ENCODE assay signal across 16 cellular contexts in genomic region chr1:160548183-160548582, GRCh38. TPM values are rescaled to one million over a fixed set of nuclear protein-coding genes. Genes with fewer than 3 reads are reported as not detected.
A peak's percentile ranks its signal among the peaks of the same experiment; 100 is the strongest.
DNase-seq lines count a peak whose midpoint lies in the region; ATAC-seq and TF ChIP-seq lines count a peak whose summit lies in the region.
"Had no signal": no experiment of that assay in that cellular context is flagged by ENCODE, and none has a peak within 500 bp of the region (broad histone marks: within the 10 kb centered on the region; RNA-seq: fewer than 3 reads in every experiment).

No MANE protein-coding gene starts in this region.

- peak overlapping the region in 4 of 7 donors; percentile 79 to 97 (median 88) for H3K27ac Mint-ChIP-seq in CD14-positive monocyte
- no peak overlapping the region for H3K27ac Mint-ChIP-seq in activated naive CD4-positive, alpha-beta T cell treated with anti-CD3 and anti-CD28 coated beads, Interleukin-2, amount 10 ng/mL, durations not matched to agents 7 days and 5 days

- H3K79me2 ChIP-seq in OCI-LY1 (ENCODE audit: insufficient read depth, low read length): no peaks in the 10 kb centered on the region

- POLR2A ChIA-PET in A673 (lab: Charles Lee; ENCODE audit: low non-redundant PET): no interaction called here

- no peaks in the 10 kb centered on the region for H3K27me3 Mint-ChIP-seq in CD14-positive monocyte (ENCODE audit: low read depth in 3 of 3)
- no peaks in the 10 kb centered on the region for H3K27me3 Mint-ChIP-seq in activated naive CD4-positive, alpha-beta T cell treated with anti-CD3 and anti-CD28 coated beads, Interleukin-2, amount 10 ng/mL, durations not matched to agents 7 days and 5 days

- no peaks in the 10 kb centered on the region for H3K9me2 ChIP-seq in OCI-LY1 (ENCODE audit: low read depth, low read length)

- no peak overlapping the region for H3K4me2 ChIP-seq in OCI-LY1 (ENCODE audit: low read length)

- H3K27me3 ChIP-seq in OCI-LY1 (ENCODE audit: insufficient read depth, low read length) (no peaks in the 10 kb centered on the region), A673 (replicated peaks; ENCODE audit: insufficient read depth, low read depth, low read length, poor library complexity) (no peaks in the 10 kb centered on the region)

- ATAC-seq in GM19023 (IDR thresholded peaks at IDR 0.05; ENCODE audit: unreplicated experiment) (peak; percentile 34), HG02759 (IDR thresholded peaks at IDR 0.05; ENCODE audit: unreplicated experiment) (peak; percentile 57), HG02763 (IDR thresholded peaks at IDR 0.05; ENCODE audit: unreplicated experiment) (no peak)

- peak overlapping the region; percentile 14; the same call in 1 of the 2 replicates for H3K9ac ChIP-seq in OCI-LY1 (ENCODE audit: low read length)

- H3K4me3 Mint-ChIP-seq in CD14-positive monocyte: no peak overlapping the region
- H3K4me3 Mint-ChIP-seq in activated naive CD4-positive, alpha-beta T cell treated with anti-CD3 and anti-CD28 coated beads, Interleukin-2, amount 10 ng/mL, durations not matched to agents 7 days and 5 days: no peak overlapping the region
- H3K4me3 Mint-ChIP-seq: T-helper 1 cell treated with Interleukin-12 subunit alpha and Interleukin-12 subunit beta and Interleukin-4 antibody, amounts not matched to agents 30 μg/mL and 1 μg/mL, for 36 hours had no signal

- CTCF ChIA-PET in A673 (lab: Charles Lee): no interaction called here
- CTCF ChIA-PET in activated naive CD4-positive, alpha-beta T cell treated with anti-CD3 and anti-CD28 coated beads, Interleukin-2, amount 10 ng/mL, durations not matched to agents 7 days and 5 days (lab: Charles Lee): interaction anchor here (1.5 to 18.8 kb wide), 2 partner anchors 61 to 119 kb away, joined by 3 to 308 read pairs; no protein-coding TSS in a partner anchor

- peaks cover 44 to 55% of the 10 kb centered on the region in 2 donors for H3K36me3 Mint-ChIP-seq in CD14-positive monocyte
- peaks cover 20% of the 10 kb centered on the region for H3K36me3 Mint-ChIP-seq in activated naive CD4-positive, alpha-beta T cell treated with anti-CD3 and anti-CD28 coated beads, Interleukin-2, amount 10 ng/mL, durations not matched to agents 7 days and 5 days

- H4K20me1 ChIP-seq in OCI-LY1 (ENCODE audit: insufficient read depth, low read length): no peaks in the 10 kb centered on the region

- TF ChIP-seq CTCF in CD14-positive monocyte (IDR thresholded peaks at IDR 0.05) (no peak), OCI-LY1 (IDR thresholded peaks at IDR 0.05; ENCODE audit: low read length) (no peak), A673 (conservative IDR thresholded peaks at IDR 0.05; ENCODE audit: low read depth, low read length) (no peak)

- intact Hi-C loops in CD14-positive monocyte (cut with micrococcal nuclease) (loop anchor here in 1 of 2 donors (5.0 kb wide), 1 partner anchor 59 kb away; no protein-coding TSS in a partner anchor), A673 (cut with micrococcal nuclease; ENCODE audit: unreplicated experiment) (loop anchor here (10.0 kb wide), 1 partner anchor 137 kb away; no protein-coding TSS in a partner anchor)

- peaks cover 60% of the 10 kb centered on the region for H3K4me1 Mint-ChIP-seq in CD14-positive monocyte
- H3K4me1 Mint-ChIP-seq in activated naive CD4-positive, alpha-beta T cell treated with anti-CD3 and anti-CD28 coated beads, Interleukin-2, amount 10 ng/mL, durations not matched to agents 7 days and 5 days: peaks cover 17% of the 10 kb centered on the region

- no peaks in the 10 kb centered on the region for H3F3A ChIP-seq in OCI-LY1 (ENCODE audit: insufficient read depth, low read length)

- peaks cover 26% of the 10 kb centered on the region; the same call in 1 of the 2 replicates for H3K36me3 ChIP-seq in OCI-LY1 (ENCODE audit: insufficient read depth, low read length)
- no peaks in the 10 kb centered on the region for H3K36me3 ChIP-seq in A673 (ENCODE audit: insufficient read depth, low read length, poor library complexity, severe bottlenecking)

- H3K4me1 ChIP-seq in OCI-LY1 (ENCODE audit: insufficient read depth, low read length, severe bottlenecking) (peaks cover 70% of the 10 kb centered on the region), A673 (ENCODE audit: insufficient read depth, low read length, poor library complexity, severe bottlenecking) (no peaks in the 10 kb centered on the region)

- H3K4me3 ChIP-seq in OCI-LY1 (ENCODE audit: low read depth, low read length, poor library complexity, severe bottlenecking) (no peak overlapping the region), A673 (ENCODE audit: low read depth, low read length, poor library complexity, severe bottlenecking) (no peak overlapping the region)

- BruUV-seq in A673 (replicated peaks; lab: Mats Ljungman, UMichigan): no TSS peak

- H3K27ac ChIP-seq in OCI-LY1 (ENCODE audit: low read depth, low read length, poor library complexity, severe bottlenecking): peak overlapping the region; percentile 92
- no peak overlapping the region for H3K27ac ChIP-seq in A673 (ENCODE audit: low read depth, low read length, poor library complexity, severe bottlenecking)

- no peak overlapping the region for H2AFZ ChIP-seq in OCI-LY1 (ENCODE audit: low read length)

- no peaks in the 10 kb centered on the region for H3K9me3 ChIP-seq in OCI-LY1 (ENCODE audit: low read length)
- no peaks in the 10 kb centered on the region for H3K9me3 ChIP-seq in A673 (ENCODE audit: low read depth, low read length, poor library complexity, severe bottlenecking)

- H3K9me3 Mint-ChIP-seq in CD14-positive monocyte: no peaks in the 10 kb centered on the region
- H3K9me3 Mint-ChIP-seq in activated naive CD4-positive, alpha-beta T cell treated with anti-CD3 and anti-CD28 coated beads, Interleukin-2, amount 10 ng/mL, durations not matched to agents 7 days and 5 days: no peaks in the 10 kb centered on the region
- H3K9me3 Mint-ChIP-seq: T-helper 1 cell treated with Interleukin-12 subunit alpha and Interleukin-12 subunit beta and Interleukin-4 antibody, amounts not matched to agents 30 μg/mL and 1 μg/mL, for 36 hours had no signal

- DNase-seq in CD14-positive monocyte (ENCODE audit: low spot score) (no peak), A673 (ENCODE audit: low spot score) (no peak), NCI-H2081 treated with DMSO at 0.1 percent for 48 hours (lab: John Stamatoyannopoulos, UW) (no peak)
- DNase-seq in activated naive CD4-positive, alpha-beta T cell treated with anti-CD3 and anti-CD28 coated beads, Interleukin-2, amount 10 ng/mL, durations not matched to agents 7 days and 5 days: no peak
- DNase-seq: activated effector memory CD4-positive, alpha-beta T cell treated with Interleukin-2 at 50 U/mL for 16 hours; stimulated activated CD4-positive, alpha-beta T cell treated with anti-CD3 and anti-CD28 coated beads, Interleukin-2, amount 100 ng/mL, for 24 hours had no signal

RNA-seq across cellular contexts. Expression of gene SLAMF6, which starts 25.1 kb away (rescaled TPM):
- under 1 TPM; 0.50 to 0.72 TPM for polyA plus RNA-seq in CD14-positive monocyte
- total RNA-seq in A673 (2021): not detected in 2 replicates
- total RNA-seq: bronchial epithelial cell, LHCN-M2, myocyte, renal cortical epithelial cell had no signal
- polyA plus RNA-seq: AG04450 had no signal

RNA-seq across cellular contexts. Expression of gene CD84, which starts 31.1 kb away (rescaled TPM):
- 10 to 100 TPM; 14.5 to 33.5 TPM for polyA plus RNA-seq in CD14-positive monocyte
- total RNA-seq in A673 (2021): not detected in 2 replicates
- total RNA-seq: bronchial epithelial cell, LHCN-M2, myocyte, renal cortical epithelial cell had no signal
- polyA plus RNA-seq: AG04450 had no signal
